Comparison of ENCODE assay signal across 1 cellular context in genomic region chr7:17696422-17696821, GRCh38.
TF ChIP-seq lines count a peak whose summit lies in the region.

No MANE protein-coding gene starts in this region.

TF ChIP-seq in K562, 482 proteins besides CTCF, POLR2A, EP300 and RAD21 (continued from another document):
- no peak for TF ChIP-seq SNAPC5 (CRISPR knock-in tag; IDR thresholded peaks at IDR 0.05)
- TF ChIP-seq PHB2 (IDR thresholded peaks at IDR 0.05; ENCODE audit: low read depth) = no peak
- TF ChIP-seq PATZ1 (CRISPR knock-in tag; IDR thresholded peaks at IDR 0.05; ENCODE audit: borderline replicate concordance) = no peak
- no peak for TF ChIP-seq ZNF282 (CRISPR knock-in tag; IDR thresholded peaks at IDR 0.05)
- no peak for TF ChIP-seq MYNN (IDR thresholded peaks at IDR 0.05)
- TF ChIP-seq MYNN (CRISPR knock-in tag; IDR thresholded peaks at IDR 0.05) = no peak
- TF ChIP-seq ATF3 (IDR thresholded peaks at IDR 0.05) = peak; percentile 60; the same call in 1 of the 2 replicates
- no peak for TF ChIP-seq ATF3 (CRISPR knock-in tag; conservative IDR thresholded peaks at IDR 0.05)
- 0 out of 2 replicates have a peak, but pooled peaks have one; percentile 3 for TF ChIP-seq CXXC5 (CRISPR knock-in tag; IDR thresholded peaks at IDR 0.05)
- no peak for TF ChIP-seq MGA (IDR thresholded peaks at IDR 0.05)
- no peak for TF ChIP-seq ZNF431 (CRISPR knock-in tag; IDR thresholded peaks at IDR 0.05)
- no peak for TF ChIP-seq ZNF444 (CRISPR knock-in tag; IDR thresholded peaks at IDR 0.05)
- no peak for TF ChIP-seq HDAC3 (IDR thresholded peaks at IDR 0.05; ENCODE audit: borderline replicate concordance, partially characterized antibody)
- no peak for TF ChIP-seq ZNF133 (CRISPR knock-in tag; IDR thresholded peaks at IDR 0.05)
- TF ChIP-seq PRDM10 (IDR thresholded peaks at IDR 0.05; ENCODE audit: partially characterized antibody) = no peak
- no peak for TF ChIP-seq HMG20B (CRISPR knock-in tag; IDR thresholded peaks at IDR 0.05)
- no peak for TF ChIP-seq E2F8 (IDR thresholded peaks at IDR 0.05; ENCODE audit: low read depth, partially characterized antibody)
- peak; percentile 69; the same call in 1 of the 2 replicates for TF ChIP-seq ZNF589 (CRISPR knock-in tag; IDR thresholded peaks at IDR 0.05; ENCODE audit: low read depth)
- TF ChIP-seq BMI1 (IDR thresholded peaks at IDR 0.05; ENCODE audit: low read length) = no peak
- no peak for TF ChIP-seq TAF7 (tag; IDR thresholded peaks at IDR 0.05)
